19 cellular contexts compared by ENCODE assay signal in the genomic region with DNA sequence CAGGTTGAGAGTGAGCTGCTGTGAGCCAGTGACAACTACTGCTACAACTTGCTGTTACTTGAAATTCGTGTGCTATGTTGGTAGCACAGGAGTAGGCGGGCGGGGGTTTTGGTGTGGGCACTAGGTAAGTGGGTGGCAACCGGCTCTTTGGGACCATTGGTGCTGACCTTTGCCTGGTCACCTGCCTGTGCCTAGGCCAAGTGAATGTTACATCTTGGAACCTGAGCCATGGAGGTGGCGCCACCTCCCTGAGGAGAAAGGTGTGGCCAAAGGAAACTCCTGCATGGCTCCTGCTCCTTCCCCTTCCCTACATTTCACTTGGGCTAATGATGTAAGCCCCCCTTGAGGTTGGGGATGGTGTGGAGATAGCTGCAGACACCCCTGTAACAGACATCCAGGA. TPM values are rescaled to one million over a fixed set of nuclear protein-coding genes. Genes with fewer than 3 reads are reported as not detected.
A peak's percentile ranks its signal among the peaks of the same experiment; 100 is the strongest.
DNase-seq lines count a peak whose midpoint lies in the region; ATAC-seq and TF ChIP-seq lines count a peak whose summit lies in the region.
"Had no signal": no experiment of that assay in that cellular context is flagged by ENCODE, and none has a peak within 500 bp of the region (broad histone marks: within the 10 kb centered on the region; RNA-seq: fewer than 3 reads in every experiment).

No MANE protein-coding gene starts in this region.

- no peaks in the 10 kb centered on the region for H3K9me3 ChIP-seq in H9 (ENCODE audit: control insufficient read depth, low read depth, low read length)
- H3K9me3 ChIP-seq: left lung, suprapubic skin had no signal

- no peak overlapping the region for H2AFZ ChIP-seq in H9 (ENCODE audit: low read length)

- H3K27me3 Mint-ChIP-seq in Calu3 (ENCODE audit: unreplicated experiment) (no peaks in the 10 kb centered on the region), H9 (ENCODE audit: low read depth) (peaks cover 4% of the 10 kb centered on the region; the same call in 1 of the 2 replicates), WTC11 (ENCODE audit: low read depth) (no peaks in the 10 kb centered on the region), glutamatergic neuron (ENCODE audit: unreplicated experiment) (no peaks in the 10 kb centered on the region)
- H3K27me3 Mint-ChIP-seq: activated CD4-positive, alpha-beta T cell treated with anti-CD3 and anti-CD28 coated beads, Interleukin-2, amount 10 ng/mL, durations not matched to agents 7 days and 5 days; activated naive CD8-positive, alpha-beta T cell treated with anti-CD3 and anti-CD28 coated beads for 36 hours; activated T-helper 17 cell treated with anti-CD3 and anti-CD28 coated beads, Interleukin-2, amount 50 U/mL, for 72 hours had no signal

- no peaks in the 10 kb centered on the region for H3K9me3 Mint-ChIP-seq in Calu3 (ENCODE audit: low read depth, unreplicated experiment)
- H3K9me3 Mint-ChIP-seq in H9: no peaks in the 10 kb centered on the region
- H3K9me3 Mint-ChIP-seq in WTC11: no peaks in the 10 kb centered on the region
- H3K9me3 Mint-ChIP-seq in glutamatergic neuron (ENCODE audit: unreplicated experiment): peaks cover 2% of the 10 kb centered on the region
- H3K9me3 Mint-ChIP-seq: activated CD4-positive, alpha-beta T cell treated with anti-CD3 and anti-CD28 coated beads, Interleukin-2, amount 10 ng/mL, durations not matched to agents 7 days and 5 days; activated naive CD8-positive, alpha-beta T cell treated with anti-CD3 and anti-CD28 coated beads for 36 hours; activated T-helper 17 cell treated with anti-CD3 and anti-CD28 coated beads, Interleukin-2, amount 50 U/mL, for 72 hours; CD14-positive monocyte had no signal

- no peak overlapping the region for H2BK15ac ChIP-seq in H9 (ENCODE audit: low read depth, low read length)

- no peak overlapping the region for H2AK5ac ChIP-seq in H9 (ENCODE audit: insufficient read length, low read length)

- ATAC-seq in WTC11 (peak; percentile 32), HG03457 (IDR thresholded peaks at IDR 0.05; ENCODE audit: unreplicated experiment) (no peak), HG02759 (IDR thresholded peaks at IDR 0.05; ENCODE audit: unreplicated experiment) (no peak), GM18517 (IDR thresholded peaks at IDR 0.05; ENCODE audit: unreplicated experiment) (no peak), HG02885 (IDR thresholded peaks at IDR 0.05; ENCODE audit: poor library complexity, unreplicated experiment) (no peak)
- ATAC-seq: activated T-helper 17 cell treated with anti-CD3 and anti-CD28 coated beads, Interleukin-2, amount 50 U/mL, for 72 hours had no signal

- no peak overlapping the region for H3K27ac Mint-ChIP-seq in Calu3 (ENCODE audit: unreplicated experiment)
- H3K27ac Mint-ChIP-seq in H9: peak overlapping the region in 2 of 3 experiments; percentile 83 to 94; a peak in 4 of 7 replicates
- peak overlapping the region; percentile 70; the same call in 1 of the 2 replicates for H3K27ac Mint-ChIP-seq in WTC11
- H3K27ac Mint-ChIP-seq in glutamatergic neuron (ENCODE audit: unreplicated experiment): peak overlapping the region; percentile 59
- H3K27ac Mint-ChIP-seq: activated CD4-positive, alpha-beta T cell treated with anti-CD3 and anti-CD28 coated beads, Interleukin-2, amount 10 ng/mL, durations not matched to agents 7 days and 5 days; activated naive CD8-positive, alpha-beta T cell treated with anti-CD3 and anti-CD28 coated beads for 36 hours; activated T-helper 17 cell treated with anti-CD3 and anti-CD28 coated beads, Interleukin-2, amount 50 U/mL, for 72 hours had no signal

- no peak overlapping the region for H3K23ac ChIP-seq in H9 (ENCODE audit: insufficient read length, low read depth, low read length)

- BruUV-seq in Calu3 (replicated peaks; lab: Mats Ljungman, UMichigan): no TSS peak

- no peak overlapping the region for H3K18ac ChIP-seq in H9 (ENCODE audit: insufficient read length, low read depth, low read length)

- no peak overlapping the region for H2BK5ac ChIP-seq in H9 (ENCODE audit: insufficient read length, low read length)

- no peak overlapping the region for H4K8ac ChIP-seq in H9 (replicated peaks; ENCODE audit: insufficient read length, low read depth, low read length)

- peak; percentile 45 for TF ChIP-seq CTCF in Calu3 (IDR thresholded peaks at IDR 0.05; ENCODE audit: unreplicated experiment)
- peak; percentile 54; the same call in 2 of the 3 replicates for TF ChIP-seq CTCF in H9 (conservative IDR thresholded peaks at IDR 0.05)
- no peak for TF ChIP-seq CTCF in WTC11 (IDR thresholded peaks at IDR 0.05)
- TF ChIP-seq CTCF in glutamatergic neuron (IDR thresholded peaks at IDR 0.05; ENCODE audit: partially characterized antibody, unreplicated experiment): no peak

- intact Hi-C loops in Calu3 (cut with micrococcal nuclease; ENCODE audit: unreplicated experiment): no loop called here

- H3K79me1 ChIP-seq in H9 (ENCODE audit: insufficient read depth, low read depth, low read length, poor library complexity, severe bottlenecking): no peaks in the 10 kb centered on the region

- no peak overlapping the region for H3K27ac ChIP-seq in H9 (ENCODE audit: insufficient read length, low read depth, low read length)
- H3K27ac ChIP-seq: HL-60, left lung, suprapubic skin had no signal

- DNase-seq in Calu3 (no peak), H9 (peak; percentile 68), WTC11 (ENCODE audit: low spot score) (no peak), glutamatergic neuron (no peak)
- DNase-seq: activated CD4-positive, alpha-beta T cell treated with anti-CD3 and anti-CD28 coated beads, Interleukin-2, amount 10 ng/mL, durations not matched to agents 7 days and 5 days; activated naive CD8-positive, alpha-beta T cell treated with anti-CD3 and anti-CD28 coated beads for 36 hours; left lung; posterior cingulate gyrus had no signal

- no peak overlapping the region for H2BK120ac ChIP-seq in H9 (ENCODE audit: low read depth, low read length, poor library complexity, severe bottlenecking)

- no peak overlapping the region for H3K4me3 Mint-ChIP-seq in Calu3 (ENCODE audit: low read depth, unreplicated experiment)
- no peak overlapping the region for H3K4me3 Mint-ChIP-seq in H9
- H3K4me3 Mint-ChIP-seq in WTC11: no peak overlapping the region
- H3K4me3 Mint-ChIP-seq in glutamatergic neuron (ENCODE audit: unreplicated experiment): no peak overlapping the region
- H3K4me3 Mint-ChIP-seq: activated CD4-positive, alpha-beta T cell treated with anti-CD3 and anti-CD28 coated beads, Interleukin-2, amount 10 ng/mL, durations not matched to agents 7 days and 5 days; activated naive CD8-positive, alpha-beta T cell treated with anti-CD3 and anti-CD28 coated beads for 36 hours; activated T-helper 17 cell treated with anti-CD3 and anti-CD28 coated beads, Interleukin-2, amount 50 U/mL, for 72 hours; CD14-positive monocyte had no signal

- H3K4me1 Mint-ChIP-seq in Calu3 (ENCODE audit: low read depth, unreplicated experiment): no peaks in the 10 kb centered on the region
- H3K4me1 Mint-ChIP-seq in H9: peaks cover 28 to 30% of the 10 kb centered on the region in 2 experiments
- peaks cover 37% of the 10 kb centered on the region for H3K4me1 Mint-ChIP-seq in WTC11
- peaks cover 10% of the 10 kb centered on the region for H3K4me1 Mint-ChIP-seq in glutamatergic neuron (ENCODE audit: low read depth, unreplicated experiment)
- H3K4me1 Mint-ChIP-seq: activated naive CD8-positive, alpha-beta T cell treated with anti-CD3 and anti-CD28 coated beads for 36 hours; activated T-helper 17 cell treated with anti-CD3 and anti-CD28 coated beads, Interleukin-2, amount 50 U/mL, for 72 hours had no signal

- H3K4me1 ChIP-seq in H9 (ENCODE audit: insufficient read depth, low read length): peaks cover 11% of the 10 kb centered on the region; the same call in 1 of the 2 replicates
- H3K4me1 ChIP-seq: left lung, suprapubic skin had no signal

- no peak overlapping the region for H3K9ac ChIP-seq in H9 (ENCODE audit: extremely low read depth, insufficient read length, low read length)

- H4K91ac ChIP-seq in H9 (ENCODE audit: insufficient read length, low read depth, low read length): no peak overlapping the region

- H3T11ph ChIP-seq in H9 (ENCODE audit: low read length): no peak overlapping the region

- no peaks in the 10 kb centered on the region for H3K27me3 ChIP-seq in H9 (ENCODE audit: insufficient read depth, low read length)
- H3K27me3 ChIP-seq: left lung, suprapubic skin had no signal

- no peak overlapping the region; the same call in 1 of the 2 replicates for H3K14ac ChIP-seq in H9 (ENCODE audit: insufficient read depth, low read length)

- no peaks in the 10 kb centered on the region for H4K20me1 ChIP-seq in H9 (ENCODE audit: control insufficient read depth, insufficient read depth, insufficient read length)

- WGBS in H9 (ENCODE audit: extremely low coverage, insufficient read length, low lambda C conversion rate): no CpG with 5 or more reads among the region's 5 CpGs

- H2BK20ac ChIP-seq in H9 (ENCODE audit: low read depth, low read length, poor library complexity, severe bottlenecking): no peak overlapping the region

- H3K4me2 ChIP-seq in H9 (ENCODE audit: insufficient read depth, insufficient read length, low read length): no peak overlapping the region

- no peak overlapping the region for H4K5ac ChIP-seq in H9 (ENCODE audit: insufficient read length, low read depth, low read length)

- peaks cover 3% of the 10 kb centered on the region for H3K23me2 ChIP-seq in H9 (ENCODE audit: insufficient read length, low read depth, low read length, poor library complexity, severe bottlenecking)

- no peak overlapping the region for H3K56ac ChIP-seq in H9 (ENCODE audit: insufficient read length, low read depth, low read length)

- no peak overlapping the region for H3K4ac ChIP-seq in H9 (ENCODE audit: low read depth, low read length)

- H2BK12ac ChIP-seq in H9 (ENCODE audit: insufficient read length, low read depth, low read length): no peak overlapping the region

- POLR2A ChIA-PET in WTC11 (lab: Charles Lee): interaction anchor here (0.5 to 1.4 kb wide), 4 partner anchors 9 to 79 kb away, joined by 4 to 10 read pairs (median 4); no protein-coding TSS in a partner anchor

- H3K79me2 ChIP-seq in H9 (ENCODE audit: insufficient read depth, low read length): no peaks in the 10 kb centered on the region

- H3K36me3 Mint-ChIP-seq in Calu3 (ENCODE audit: insufficient read depth, unreplicated experiment) (peaks cover 19% of the 10 kb centered on the region), H9 (ENCODE audit: insufficient read depth in 1 of 3, low read depth in 3 of 3) (peaks cover 22 to 42% (median 28%) of the 10 kb centered on the region in 3 experiments; a peak in 6 of 7 replicates), WTC11 (peaks cover 34% of the 10 kb centered on the region), glutamatergic neuron (ENCODE audit: unreplicated experiment) (no peaks in the 10 kb centered on the region)

- CTCF ChIA-PET in Calu3 (lab: Charles Lee) (interaction anchor here (0.7 to 3.4 kb wide), 7 partner anchors 8 to 54 kb away, joined by 3 to 14 read pairs (median 3); partner anchors contain the start of gene SOCS7), WTC11 (lab: Charles Lee) (interaction anchor here (0.7 to 4.3 kb wide), 22 partner anchors 10 to 260 kb away, joined by 3 to 62 read pairs (median 6); partner anchors contain the start of gene SOCS7)

RNA-seq across cellular contexts. Expression of gene ARHGAP23, which starts 25.4 kb away (rescaled TPM):
- total RNA-seq in Calu3 (2022): 140 and 304 TPM in 2 replicates
- total RNA-seq in H9 (2021): 96.3 and 97.9 TPM in 2 replicates
- 49.1 to 66.0 TPM (median 56.6 TPM) in 3 replicates for total RNA-seq in WTC11 (2021)
- 23.6 TPM for total RNA-seq in glutamatergic neuron (ENCODE audit: unreplicated experiment)

RNA-seq across cellular contexts. Expression of gene SOCS7, which starts 51.3 kb away (rescaled TPM):
- total RNA-seq in Calu3 (2022): 68.3 and 83.6 TPM in 2 replicates
- 28.7 and 31.0 TPM in 2 replicates for total RNA-seq in H9 (2021)
- total RNA-seq in WTC11 (2021): 32.3 to 34.4 TPM (median 33.6 TPM) in 3 replicates
- 33.3 TPM for total RNA-seq in glutamatergic neuron (ENCODE audit: unreplicated experiment)

RNA-seq across cellular contexts. Expression of gene GPR179, which starts 59.1 kb away (rescaled TPM):
- total RNA-seq in Calu3 (2022) (0.45 and 0.69 TPM in 2 replicates), H9 (2021) (not detected in 2 replicates), WTC11 (2021) (0.09 to 0.46 TPM (median 0.46 TPM) in 3 replicates), glutamatergic neuron (ENCODE audit: unreplicated experiment) (0.07 TPM)
- total RNA-seq: activated CD4-positive, alpha-beta T cell treated with anti-CD3 and anti-CD28 coated beads, Interleukin-2, amount 10 ng/mL, durations not matched to agents 7 days and 5 days; chondrocyte; RPMI7951; T-helper 1 cell treated with Interleukin-12 subunit alpha and Interleukin-12 subunit beta and Interleukin-4 antibody, amounts not matched to agents 30 ng/mL and 1 ng/mL, for 36 hours had no signal

Comparison
In these comparisons a context has a peak if more than half of its experiments do, and no peak if none do; other contexts are left out.
1. CTCF ChIP-seq: peak in Calu3 (single experiment) and H9 (single experiment); none in WTC11 (single experiment) and glutamatergic neuron (single experiment).